In genomic region chr2:171432969-171433762, GRCh38 we compare ENCODE assay signal across 1 cellular context.
TF ChIP-seq lines count a peak whose summit lies in the region.

No MANE protein-coding gene starts in this region.

TF ChIP-seq in HepG2, 621 proteins besides CTCF, POLR2A, EP300 and RAD21 (continued from another document and continues in another):
- TF ChIP-seq ZNF83 (CRISPR knock-in tag; IDR thresholded peaks at IDR 0.05; ENCODE audit: borderline replicate concordance) (no peak), ZMYM3 (CRISPR knock-in tag; IDR thresholded peaks at IDR 0.05) (no peak), ZNF567 (CRISPR knock-in tag; IDR thresholded peaks at IDR 0.05; ENCODE audit: borderline replicate concordance) (0 out of 2 replicates have a peak, but pooled peaks have one; percentile 7), SSRP1 (CRISPR knock-in tag; IDR thresholded peaks at IDR 0.05) (peak; percentile 87; the same call in 1 of the 2 replicates), GABPB1 (CRISPR knock-in tag; IDR thresholded peaks at IDR 0.05) (no peak), DBP (CRISPR knock-in tag; IDR thresholded peaks at IDR 0.05; ENCODE audit: not compliant biosample characterization) (no peak), CREB1 (IDR thresholded peaks at IDR 0.05) (no peak), CREB1 (CRISPR knock-in tag; IDR thresholded peaks at IDR 0.05) (no peak), CBX2 (IDR thresholded peaks at IDR 0.05; ENCODE audit: low read depth, low read length) (no peak), CBX2 (CRISPR knock-in tag; IDR thresholded peaks at IDR 0.05; ENCODE audit: low read depth) (no peak), RFX1 (IDR thresholded peaks at IDR 0.05) (no peak), ZNF407 (CRISPR knock-in tag; IDR thresholded peaks at IDR 0.05; ENCODE audit: not compliant biosample characterization) (peak; percentile 15), ELF4 (CRISPR knock-in tag; IDR thresholded peaks at IDR 0.05; ENCODE audit: borderline replicate concordance) (no peak), XRCC5 (optimal IDR thresholded peaks at IDR 0.05; ENCODE audit: low read length) (no peak), HDAC1 (CRISPR knock-in tag; IDR thresholded peaks at IDR 0.05) (no peak), ZNF615 (CRISPR knock-in tag; IDR thresholded peaks at IDR 0.05; ENCODE audit: borderline replicate concordance) (0 out of 2 replicates have a peak, but pooled peaks have one; percentile 42), ZNF33A (CRISPR knock-in tag; IDR thresholded peaks at IDR 0.05; ENCODE audit: borderline replicate concordance) (no peak; the same call in 1 of the 2 replicates), U2AF2 (IDR thresholded peaks at IDR 0.05; ENCODE audit: low read depth, low read length) (no peak), ZBTB42 (CRISPR knock-in tag; IDR thresholded peaks at IDR 0.05) (no peak)
- TF ChIP-seq, protein P1, sequence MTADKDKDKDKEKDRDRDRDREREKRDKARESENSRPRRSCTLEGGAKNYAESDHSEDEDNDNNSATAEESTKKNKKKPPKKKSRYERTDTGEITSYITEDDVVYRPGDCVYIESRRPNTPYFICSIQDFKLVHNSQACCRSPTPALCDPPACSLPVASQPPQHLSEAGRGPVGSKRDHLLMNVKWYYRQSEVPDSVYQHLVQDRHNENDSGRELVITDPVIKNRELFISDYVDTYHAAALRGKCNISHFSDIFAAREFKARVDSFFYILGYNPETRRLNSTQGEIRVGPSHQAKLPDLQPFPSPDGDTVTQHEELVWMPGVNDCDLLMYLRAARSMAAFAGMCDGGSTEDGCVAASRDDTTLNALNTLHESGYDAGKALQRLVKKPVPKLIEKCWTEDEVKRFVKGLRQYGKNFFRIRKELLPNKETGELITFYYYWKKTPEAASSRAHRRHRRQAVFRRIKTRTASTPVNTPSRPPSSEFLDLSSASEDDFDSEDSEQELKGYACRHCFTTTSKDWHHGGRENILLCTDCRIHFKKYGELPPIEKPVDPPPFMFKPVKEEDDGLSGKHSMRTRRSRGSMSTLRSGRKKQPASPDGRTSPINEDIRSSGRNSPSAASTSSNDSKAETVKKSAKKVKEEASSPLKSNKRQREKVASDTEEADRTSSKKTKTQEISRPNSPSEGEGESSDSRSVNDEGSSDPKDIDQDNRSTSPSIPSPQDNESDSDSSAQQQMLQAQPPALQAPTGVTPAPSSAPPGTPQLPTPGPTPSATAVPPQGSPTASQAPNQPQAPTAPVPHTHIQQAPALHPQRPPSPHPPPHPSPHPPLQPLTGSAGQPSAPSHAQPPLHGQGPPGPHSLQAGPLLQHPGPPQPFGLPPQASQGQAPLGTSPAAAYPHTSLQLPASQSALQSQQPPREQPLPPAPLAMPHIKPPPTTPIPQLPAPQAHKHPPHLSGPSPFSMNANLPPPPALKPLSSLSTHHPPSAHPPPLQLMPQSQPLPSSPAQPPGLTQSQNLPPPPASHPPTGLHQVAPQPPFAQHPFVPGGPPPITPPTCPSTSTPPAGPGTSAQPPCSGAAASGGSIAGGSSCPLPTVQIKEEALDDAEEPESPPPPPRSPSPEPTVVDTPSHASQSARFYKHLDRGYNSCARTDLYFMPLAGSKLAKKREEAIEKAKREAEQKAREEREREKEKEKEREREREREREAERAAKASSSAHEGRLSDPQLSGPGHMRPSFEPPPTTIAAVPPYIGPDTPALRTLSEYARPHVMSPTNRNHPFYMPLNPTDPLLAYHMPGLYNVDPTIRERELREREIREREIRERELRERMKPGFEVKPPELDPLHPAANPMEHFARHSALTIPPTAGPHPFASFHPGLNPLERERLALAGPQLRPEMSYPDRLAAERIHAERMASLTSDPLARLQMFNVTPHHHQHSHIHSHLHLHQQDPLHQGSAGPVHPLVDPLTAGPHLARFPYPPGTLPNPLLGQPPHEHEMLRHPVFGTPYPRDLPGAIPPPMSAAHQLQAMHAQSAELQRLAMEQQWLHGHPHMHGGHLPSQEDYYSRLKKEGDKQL (CRISPR knock-in tag; IDR thresholded peaks at IDR 0.05; ENCODE audit: low read depth), result no peak
- TF ChIP-seq, protein P2, sequence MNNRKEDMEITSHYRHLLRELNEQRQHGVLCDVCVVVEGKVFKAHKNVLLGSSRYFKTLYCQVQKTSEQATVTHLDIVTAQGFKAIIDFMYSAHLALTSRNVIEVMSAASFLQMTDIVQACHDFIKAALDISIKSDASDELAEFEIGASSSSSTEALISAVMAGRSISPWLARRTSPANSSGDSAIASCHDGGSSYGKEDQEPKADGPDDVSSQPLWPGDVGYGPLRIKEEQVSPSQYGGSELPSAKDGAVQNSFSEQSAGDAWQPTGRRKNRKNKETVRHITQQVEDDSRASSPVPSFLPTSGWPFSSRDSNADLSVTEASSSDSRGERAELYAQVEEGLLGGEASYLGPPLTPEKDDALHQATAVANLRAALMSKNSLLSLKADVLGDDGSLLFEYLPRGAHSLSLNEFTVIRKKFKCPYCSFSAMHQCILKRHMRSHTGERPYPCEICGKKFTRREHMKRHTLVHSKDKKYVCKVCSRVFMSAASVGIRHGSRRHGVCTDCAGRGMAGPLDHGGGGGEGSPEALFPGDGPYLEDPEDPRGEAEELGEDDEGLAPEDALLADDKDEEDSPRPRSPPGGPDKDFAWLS (CRISPR knock-in tag; IDR thresholded peaks at IDR 0.05; ENCODE audit: borderline replicate concordance), result no peak
- TF ChIP-seq, protein P3, sequence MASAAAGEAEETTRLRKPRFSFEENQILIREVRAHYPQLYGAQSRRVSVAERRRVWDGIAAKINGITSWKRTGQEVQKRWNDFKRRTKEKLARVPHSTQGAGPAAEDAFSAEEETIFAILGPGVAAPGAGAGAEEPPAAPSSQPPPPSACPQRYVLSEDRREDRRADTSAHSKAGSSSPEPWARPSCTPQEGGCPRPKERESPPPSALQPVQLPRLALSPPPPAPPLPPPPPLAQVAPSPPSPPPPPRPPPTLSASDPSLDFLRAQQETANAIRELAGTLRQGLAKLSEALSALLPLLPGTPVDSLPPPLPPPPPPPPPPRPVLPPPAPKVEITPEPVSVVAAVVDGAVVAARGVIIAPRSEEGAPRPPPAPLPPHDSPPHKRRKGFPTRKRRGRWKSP (CRISPR knock-in tag; IDR thresholded peaks at IDR 0.05), result 0 out of 2 replicates have a peak, but pooled peaks have one; percentile 15
- TF ChIP-seq, protein P4, sequence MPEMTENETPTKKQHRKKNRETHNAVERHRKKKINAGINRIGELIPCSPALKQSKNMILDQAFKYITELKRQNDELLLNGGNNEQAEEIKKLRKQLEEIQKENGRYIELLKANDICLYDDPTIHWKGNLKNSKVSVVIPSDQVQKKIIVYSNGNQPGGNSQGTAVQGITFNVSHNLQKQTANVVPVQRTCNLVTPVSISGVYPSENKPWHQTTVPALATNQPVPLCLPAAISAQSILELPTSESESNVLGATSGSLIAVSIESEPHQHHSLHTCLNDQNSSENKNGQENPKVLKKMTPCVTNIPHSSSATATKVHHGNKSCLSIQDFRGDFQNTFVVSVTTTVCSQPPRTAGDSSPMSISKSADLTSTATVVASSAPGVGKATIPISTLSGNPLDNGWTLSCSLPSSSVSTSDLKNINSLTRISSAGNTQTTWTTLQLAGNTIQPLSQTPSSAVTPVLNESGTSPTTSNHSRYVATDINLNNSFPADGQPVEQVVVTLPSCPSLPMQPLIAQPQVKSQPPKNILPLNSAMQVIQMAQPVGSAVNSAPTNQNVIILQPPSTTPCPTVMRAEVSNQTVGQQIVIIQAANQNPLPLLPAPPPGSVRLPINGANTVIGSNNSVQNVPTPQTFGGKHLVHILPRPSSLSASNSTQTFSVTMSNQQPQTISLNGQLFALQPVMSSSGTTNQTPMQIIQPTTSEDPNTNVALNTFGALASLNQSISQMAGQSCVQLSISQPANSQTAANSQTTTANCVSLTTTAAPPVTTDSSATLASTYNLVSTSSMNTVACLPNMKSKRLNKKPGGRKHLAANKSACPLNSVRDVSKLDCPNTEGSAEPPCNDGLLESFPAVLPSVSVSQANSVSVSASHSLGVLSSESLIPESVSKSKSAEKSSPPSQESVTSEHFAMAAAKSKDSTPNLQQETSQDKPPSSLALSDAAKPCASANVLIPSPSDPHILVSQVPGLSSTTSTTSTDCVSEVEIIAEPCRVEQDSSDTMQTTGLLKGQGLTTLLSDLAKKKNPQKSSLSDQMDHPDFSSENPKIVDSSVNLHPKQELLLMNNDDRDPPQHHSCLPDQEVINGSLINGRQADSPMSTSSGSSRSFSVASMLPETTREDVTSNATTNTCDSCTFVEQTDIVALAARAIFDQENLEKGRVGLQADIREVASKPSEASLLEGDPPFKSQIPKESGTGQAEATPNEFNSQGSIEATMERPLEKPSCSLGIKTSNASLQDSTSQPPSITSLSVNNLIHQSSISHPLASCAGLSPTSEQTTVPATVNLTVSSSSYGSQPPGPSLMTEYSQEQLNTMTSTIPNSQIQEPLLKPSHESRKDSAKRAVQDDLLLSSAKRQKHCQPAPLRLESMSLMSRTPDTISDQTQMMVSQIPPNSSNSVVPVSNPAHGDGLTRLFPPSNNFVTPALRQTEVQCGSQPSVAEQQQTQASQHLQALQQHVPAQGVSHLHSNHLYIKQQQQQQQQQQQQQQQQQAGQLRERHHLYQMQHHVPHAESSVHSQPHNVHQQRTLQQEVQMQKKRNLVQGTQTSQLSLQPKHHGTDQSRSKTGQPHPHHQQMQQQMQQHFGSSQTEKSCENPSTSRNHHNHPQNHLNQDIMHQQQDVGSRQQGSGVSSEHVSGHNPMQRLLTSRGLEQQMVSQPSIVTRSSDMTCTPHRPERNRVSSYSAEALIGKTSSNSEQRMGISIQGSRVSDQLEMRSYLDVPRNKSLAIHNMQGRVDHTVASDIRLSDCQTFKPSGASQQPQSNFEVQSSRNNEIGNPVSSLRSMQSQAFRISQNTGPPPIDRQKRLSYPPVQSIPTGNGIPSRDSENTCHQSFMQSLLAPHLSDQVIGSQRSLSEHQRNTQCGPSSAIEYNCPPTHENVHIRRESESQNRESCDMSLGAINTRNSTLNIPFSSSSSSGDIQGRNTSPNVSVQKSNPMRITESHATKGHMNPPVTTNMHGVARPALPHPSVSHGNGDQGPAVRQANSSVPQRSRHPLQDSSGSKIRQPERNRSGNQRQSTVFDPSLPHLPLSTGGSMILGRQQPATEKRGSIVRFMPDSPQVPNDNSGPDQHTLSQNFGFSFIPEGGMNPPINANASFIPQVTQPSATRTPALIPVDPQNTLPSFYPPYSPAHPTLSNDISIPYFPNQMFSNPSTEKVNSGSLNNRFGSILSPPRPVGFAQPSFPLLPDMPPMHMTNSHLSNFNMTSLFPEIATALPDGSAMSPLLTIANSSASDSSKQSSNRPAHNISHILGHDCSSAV (CRISPR knock-in tag; IDR thresholded peaks at IDR 0.05; ENCODE audit: borderline replicate concordance), result no peak
- TF ChIP-seq, protein P5, sequence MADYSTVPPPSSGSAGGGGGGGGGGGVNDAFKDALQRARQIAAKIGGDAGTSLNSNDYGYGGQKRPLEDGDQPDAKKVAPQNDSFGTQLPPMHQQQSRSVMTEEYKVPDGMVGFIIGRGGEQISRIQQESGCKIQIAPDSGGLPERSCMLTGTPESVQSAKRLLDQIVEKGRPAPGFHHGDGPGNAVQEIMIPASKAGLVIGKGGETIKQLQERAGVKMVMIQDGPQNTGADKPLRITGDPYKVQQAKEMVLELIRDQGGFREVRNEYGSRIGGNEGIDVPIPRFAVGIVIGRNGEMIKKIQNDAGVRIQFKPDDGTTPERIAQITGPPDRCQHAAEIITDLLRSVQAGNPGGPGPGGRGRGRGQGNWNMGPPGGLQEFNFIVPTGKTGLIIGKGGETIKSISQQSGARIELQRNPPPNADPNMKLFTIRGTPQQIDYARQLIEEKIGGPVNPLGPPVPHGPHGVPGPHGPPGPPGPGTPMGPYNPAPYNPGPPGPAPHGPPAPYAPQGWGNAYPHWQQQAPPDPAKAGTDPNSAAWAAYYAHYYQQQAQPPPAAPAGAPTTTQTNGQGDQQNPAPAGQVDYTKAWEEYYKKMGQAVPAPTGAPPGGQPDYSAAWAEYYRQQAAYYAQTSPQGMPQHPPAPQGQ (CRISPR knock-in tag; IDR thresholded peaks at IDR 0.05; ENCODE audit: borderline replicate concordance), result no peak
